In genomic region chr2:15799432-15799827, GRCh38 we compare ENCODE assay signal across 14 cellular contexts.
DNase-seq lines count a peak whose midpoint lies in the region; ATAC-seq and TF ChIP-seq lines count a peak whose summit lies in the region.
"Had no signal": no experiment of that assay in that cellular context is flagged by ENCODE, and none has a peak within 500 bp of the region (broad histone marks: within the 10 kb centered on the region; RNA-seq: fewer than 3 reads in every experiment).

No MANE protein-coding gene starts in this region.

- WGBS in transverse colon (ENCODE audit: low coverage in 1 of 2), 2 donors, result 63% methylated on average over 3 of the region's 3 CpGs; no CpG with 5 or more reads in 1 of the 2 donors

- H3K27ac Mint-ChIP-seq in neural crest cell (ENCODE audit: unreplicated experiment), result peak overlapping the region; percentile 31
- H3K27ac Mint-ChIP-seq: CD8-positive, alpha-beta memory T cell; IgD-negative memory B cell; stimulated activated naive CD8-positive, alpha-beta T cell treated with anti-CD3 and anti-CD28 coated beads, Interleukin-15, Interleukin-2, amounts not matched to agents 100 ng/mL and 50 ng/mL, for 24 hours had no signal

- TF ChIP-seq CTCF in neural crest cell (conservative IDR thresholded peaks at IDR 0.05) (no peak), transverse colon (IDR thresholded peaks at IDR 0.05) (no peak)

- no peaks in the 10 kb centered on the region for H3K27me3 Mint-ChIP-seq in neural crest cell (ENCODE audit: low read depth)
- H3K27me3 Mint-ChIP-seq: IgD-negative memory B cell; stimulated activated naive CD8-positive, alpha-beta T cell treated with anti-CD3 and anti-CD28 coated beads, Interleukin-15, Interleukin-2, amounts not matched to agents 100 ng/mL and 50 ng/mL, for 24 hours had no signal

- no peaks in the 10 kb centered on the region for H3K36me3 Mint-ChIP-seq in neural crest cell (ENCODE audit: low read depth)
- H3K36me3 Mint-ChIP-seq: CD8-positive, alpha-beta memory T cell; IgD-negative memory B cell had no signal

- H3K4me1 Mint-ChIP-seq in neural crest cell, result peaks cover 59% of the 10 kb centered on the region
- H3K4me1 Mint-ChIP-seq: CD8-positive, alpha-beta memory T cell; IgD-negative memory B cell had no signal

- H3K9me3 Mint-ChIP-seq in neural crest cell, result no peaks in the 10 kb centered on the region
- H3K9me3 Mint-ChIP-seq: stimulated activated naive CD8-positive, alpha-beta T cell treated with anti-CD3 and anti-CD28 coated beads, Interleukin-15, Interleukin-2, amounts not matched to agents 100 ng/mL and 50 ng/mL, for 24 hours had no signal

- H3K4me3 Mint-ChIP-seq in neural crest cell, result no peak overlapping the region
- H3K4me3 Mint-ChIP-seq: CD8-positive, alpha-beta memory T cell; IgD-negative memory B cell; stimulated activated naive CD8-positive, alpha-beta T cell treated with anti-CD3 and anti-CD28 coated beads, Interleukin-15, Interleukin-2, amounts not matched to agents 100 ng/mL and 50 ng/mL, for 24 hours had no signal

- no peaks in the 10 kb centered on the region for H3K4me1 ChIP-seq in transverse colon

- no peak overlapping the region for H3K27ac ChIP-seq in transverse colon

- H3K27me3 ChIP-seq in transverse colon, result no peaks in the 10 kb centered on the region

- no peaks in the 10 kb centered on the region for H3K36me3 ChIP-seq in transverse colon

- no peaks in the 10 kb centered on the region for H3K9me3 ChIP-seq in transverse colon

- intact Hi-C loops in posterior vena cava (cut with DNase I) (no loop called here), transverse colon (cut with DNase I; ENCODE audit: low total_unique reads) (no loop called here)

- no peak overlapping the region for H3K4me3 ChIP-seq in transverse colon

- no peak for TF ChIP-seq POLR2A in transverse colon (IDR thresholded peaks at IDR 0.05)

- DNase-seq in NCI-H526 treated with DMSO at 0.1 percent for 48 hours (lab: John Stamatoyannopoulos, UW) (peak; percentile 100), neural crest cell (ENCODE audit: low read depth, low spot score) (no peak), activated T-cell treated with anti-CD3 and anti-CD28 coated beads for 4 hours (no peak), posterior vena cava (ENCODE audit: low spot score) (no peak), transverse colon (no peak)
- DNase-seq: CD8-positive, alpha-beta memory T cell; glutamatergic neuron; mesendoderm; PC-3; stimulated activated CD4-positive, alpha-beta T cell treated with anti-CD3 and anti-CD28 coated beads, Interleukin-2, amount 100 ng/mL, for 24 hours had no signal

- peak; percentile 66 for ATAC-seq in GM18909 (IDR thresholded peaks at IDR 0.05; ENCODE audit: poor library complexity, unreplicated experiment)
- peak; percentile 63 for ATAC-seq in HG02763 (IDR thresholded peaks at IDR 0.05; ENCODE audit: unreplicated experiment)
- ATAC-seq: PC-3 had no signal

- in situ Hi-C loops in transverse colon (cut with MboI; ENCODE audit: low pct_ligation_motif_present in 1 of 4, low pct_unique_long_range_greater_than_20kb in 1 of 4, low sequenced_read_pairs in 3 of 4), result no loop called here

- no peak for TF ChIP-seq EP300 in transverse colon (IDR thresholded peaks at IDR 0.05; ENCODE audit: low read depth)
